7 cellular contexts compared by ENCODE assay signal in genomic region chr1:36420836-36421317, GRCh38. TPM values are rescaled to one million over a fixed set of nuclear protein-coding genes. Genes with fewer than 3 reads are reported as not detected.
DNase-seq lines count a peak whose midpoint lies in the region; FAIRE-seq and TF ChIP-seq lines count a peak whose summit lies in the region.

No MANE protein-coding gene starts in this region.

- H3K27me3 ChIP-seq in neural cell (ENCODE audit: insufficient read depth, low read depth, low read length): no peaks in the 10 kb centered on the region

- DNase-seq in GM12892 (ENCODE audit: insufficient read length) (peak; percentile 52), LoVo (ENCODE audit: low spot score) (peak; percentile 80), RCC 7860 (ENCODE audit: low spot score) (peak; percentile 78), fibroblast of gingiva (ENCODE audit: low read depth) (peak; percentile 71)
- peak; percentile 97 to 98 for DNase-seq in activated T-cell treated with anti-CD3 and anti-CD28 coated beads, Interleukin-2, amount 50 U/mL, for 48 hours
- DNase-seq in stimulated activated naive CD4-positive, alpha-beta T cell treated with Interleukin-2 at 50 U/mL for 16 hours (lab: John Stamatoyannopoulos, UW): peak; percentile 81

- H3K27ac ChIP-seq in neural cell (ENCODE audit: low read length): no peak overlapping the region

- no peaks in the 10 kb centered on the region for H3K9me2 ChIP-seq in neural cell (ENCODE audit: insufficient read depth, low read length)

- H2AFZ ChIP-seq in neural cell (ENCODE audit: low read depth, low read length): no peak overlapping the region

- H3K36me3 ChIP-seq in neural cell (ENCODE audit: insufficient read depth, low read length): no peaks in the 10 kb centered on the region

- no peaks in the 10 kb centered on the region for H3K9me3 ChIP-seq in neural cell (ENCODE audit: low read length)

- FAIRE-seq in GM12892 (lab: Jason Lieb, UNC) (peak; percentile 98), RCC 7860 (lab: Jason Lieb, UNC) (peak; percentile 71)

- peak; percentile 94 for TF ChIP-seq CTCF in neural cell (IDR thresholded peaks at IDR 0.05; ENCODE audit: poor library complexity, severe bottlenecking)

- H4K20me1 ChIP-seq in neural cell (ENCODE audit: insufficient read depth): no peaks in the 10 kb centered on the region

- no peak overlapping the region for H3K9ac ChIP-seq in neural cell (ENCODE audit: low read length)

- no peak overlapping the region for H3K4me3 ChIP-seq in neural cell (ENCODE audit: low read length)

- no peaks in the 10 kb centered on the region for H3F3A ChIP-seq in neural cell (ENCODE audit: insufficient read depth, low read length, poor library complexity, severe bottlenecking)

- TF ChIP-seq RAD21 in neural cell (conservative IDR thresholded peaks at IDR 0.05): peak; percentile 95

- no peak for TF ChIP-seq POLR2A in GM12892 (IDR thresholded peaks at IDR 0.05; ENCODE audit: low read depth, low read length)

- no peak for TF ChIP-seq EP300 in neural cell (conservative IDR thresholded peaks at IDR 0.05; ENCODE audit: poor library complexity, severe bottlenecking)

- H3K79me2 ChIP-seq in neural cell (replicated peaks; ENCODE audit: insufficient read depth, low read length): no peaks in the 10 kb centered on the region

- no peak overlapping the region for H3K4me2 ChIP-seq in neural cell (ENCODE audit: low read length)

TF ChIP-seq in neural cell, 6 proteins besides CTCF, POLR2A, EP300 and RAD21:
- TF ChIP-seq POLR2AphosphoS5 (IDR thresholded peaks at IDR 0.05): no peak
- TF ChIP-seq MXI1 (conservative IDR thresholded peaks at IDR 0.05; ENCODE audit: poor library complexity, severe bottlenecking): peak; percentile 22
- TF ChIP-seq REST (IDR thresholded peaks at IDR 0.05; ENCODE audit: borderline replicate concordance): no peak
- no peak for TF ChIP-seq EZH2 (IDR thresholded peaks at IDR 0.05; ENCODE audit: borderline replicate concordance, insufficient read depth, low read length, poor library complexity, severe bottlenecking)
- TF ChIP-seq SMC3 (conservative IDR thresholded peaks at IDR 0.05; ENCODE audit: poor library complexity): peak; percentile 94
- TF ChIP-seq TAF1 (IDR thresholded peaks at IDR 0.05; ENCODE audit: low read depth): no peak

RNA-seq across cellular contexts. Expression of gene LSM10, which starts 23.2 kb away (rescaled TPM):
- 35.5 TPM for polyA plus RNA-seq in GM12892 (2012; ENCODE audit: missing spikeins)
- 1.3 and 3.2 TPM in 2 replicates for polyA plus RNA-seq in neural cell
- 1.0 and 2.7 TPM in 2 replicates for polyA minus RNA-seq in neural cell

RNA-seq across cellular contexts. Expression of gene OSCP1, which starts 29.4 kb away (rescaled TPM):
- 4.3 TPM for polyA plus RNA-seq in GM12892 (2012; ENCODE audit: missing spikeins)
- polyA plus RNA-seq in neural cell: 16.2 and 20.7 TPM in 2 replicates
- 22.2 and 25.6 TPM in 2 replicates for polyA minus RNA-seq in neural cell

RNA-seq across cellular contexts. Expression of gene STK40, which starts 35.2 kb away (rescaled TPM):
- 14.4 TPM for polyA plus RNA-seq in GM12892 (2012; ENCODE audit: missing spikeins)
- 8.4 and 10.5 TPM in 2 replicates for polyA plus RNA-seq in neural cell
- polyA minus RNA-seq in neural cell: 17.2 and 19.7 TPM in 2 replicates

RNA-seq across cellular contexts. Expression of gene MRPS15, which starts 43.3 kb away (rescaled TPM):
- 107 TPM for polyA plus RNA-seq in GM12892 (2012; ENCODE audit: missing spikeins)
- 64.7 and 65.6 TPM in 2 replicates for polyA plus RNA-seq in neural cell
- polyA minus RNA-seq in neural cell: 17.5 and 22.7 TPM in 2 replicates
